In the genomic region with DNA sequence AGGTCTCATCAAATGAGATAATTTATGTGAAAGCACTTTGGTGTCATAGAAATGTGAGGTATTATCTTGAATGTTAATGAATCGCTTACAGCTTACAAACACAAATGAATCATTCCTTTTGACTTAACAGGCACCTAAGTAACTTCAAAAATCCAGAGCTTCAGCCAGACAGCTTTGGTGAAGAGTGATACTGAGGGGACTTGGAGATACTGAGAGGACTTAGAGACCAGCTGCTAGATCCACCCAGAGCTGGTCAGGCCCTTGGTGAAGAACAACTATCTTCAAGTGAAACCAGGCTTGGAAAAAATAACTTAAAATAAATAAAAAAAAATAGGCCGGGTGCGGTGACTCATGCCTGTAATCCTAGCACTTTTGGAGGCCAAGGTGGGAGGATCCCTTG, we compare ENCODE assay signal across 23 cellular contexts. TPM values are rescaled to one million over a fixed set of nuclear protein-coding genes. Genes with fewer than 3 reads are reported as not detected.
A peak's percentile ranks its signal among the peaks of the same experiment; 100 is the strongest.
DNase-seq lines count a peak whose midpoint lies in the region; ATAC-seq, FAIRE-seq and TF ChIP-seq lines count a peak whose summit lies in the region.
"Had no signal": no experiment of that assay in that cellular context is flagged by ENCODE, and none has a peak within 500 bp of the region (broad histone marks: within the 10 kb centered on the region; RNA-seq: fewer than 3 reads in every experiment).

No MANE protein-coding gene starts in this region.

- H3K27me3 Mint-ChIP-seq in stimulated activated naive B cell treated with anti-CD40 and anti-IgM and Interleukin-4, amounts not matched to agents 10 μg/mL and 1 μg/mL and 100 μg/mL, for 72 hours, result no peaks in the 10 kb centered on the region
- H3K27me3 Mint-ChIP-seq: T-cell had no signal

- H3K27me3 ChIP-seq in PC-9 (ENCODE audit: insufficient read depth, low read depth), result no peaks in the 10 kb centered on the region
- H3K27me3 ChIP-seq: ascending aorta had no signal

- H3K27ac Mint-ChIP-seq in stimulated activated naive B cell treated with anti-CD40 and anti-IgM and Interleukin-4, amounts not matched to agents 10 μg/mL and 1 μg/mL and 100 μg/mL, for 72 hours, result no peak overlapping the region
- H3K27ac Mint-ChIP-seq: T-cell had no signal

- H3K4me3 ChIP-seq in PC-9 (no peak overlapping the region), choroid plexus epithelial cell (ENCODE audit: low read depth, low read length) (no peak overlapping the region), kidney (ENCODE audit: low read length in 2 of 2) (no peak overlapping the region)
- H3K4me3 ChIP-seq: ascending aorta, coronary artery, HAP-1, lower lobe of right lung, thoracic aorta had no signal

- no peaks in the 10 kb centered on the region for H3K9me3 Mint-ChIP-seq in stimulated activated naive B cell treated with anti-CD40 and anti-IgM and Interleukin-4, amounts not matched to agents 10 μg/mL and 1 μg/mL and 100 μg/mL, for 72 hours
- H3K9me3 Mint-ChIP-seq: T-cell had no signal

- peak overlapping the region; percentile 88 for H3K27ac ChIP-seq in PC-9
- H3K27ac ChIP-seq in kidney (ENCODE audit: low read depth in 2 of 2, low read length in 2 of 2), result no peak overlapping the region
- H3K27ac ChIP-seq: ascending aorta, coronary artery, thoracic aorta had no signal

- H3K4me3 Mint-ChIP-seq in stimulated activated naive B cell treated with anti-CD40 and anti-IgM and Interleukin-4, amounts not matched to agents 10 μg/mL and 1 μg/mL and 100 μg/mL, for 72 hours, result no peak overlapping the region
- H3K4me3 Mint-ChIP-seq: T-cell had no signal

- peaks cover 12 to 14% of the 10 kb centered on the region in 2 donors for H3K36me3 Mint-ChIP-seq in stimulated activated naive B cell treated with anti-CD40 and anti-IgM and Interleukin-4, amounts not matched to agents 10 μg/mL and 1 μg/mL and 100 μg/mL, for 72 hours

- H3F3A ChIP-seq in PC-9 (ENCODE audit: insufficient read depth, low read depth), result peaks cover 63% of the 10 kb centered on the region

- H3K4me2 ChIP-seq in PC-9, result 0 out of 2 replicates have a peak overlapping the region, but pooled peaks have one; percentile 17

- ATAC-seq in GM18505 (IDR thresholded peaks at IDR 0.05; ENCODE audit: unreplicated experiment), result no peak
- ATAC-seq in stimulated activated naive B cell treated with anti-CD40 and anti-IgM and Interleukin-4, amounts not matched to agents 10 μg/mL and 1 μg/mL and 100 μg/mL, for 72 hours (replicated peaks), result no peak
- ATAC-seq: T-cell had no signal

- CTCF ChIA-PET in PC-9 (lab: Charles Lee), result interaction anchor here (0.5 kb wide), 1 partner anchor 117 kb away, joined by 4 read pairs; no protein-coding TSS in a partner anchor

- no TSS peak for BruUV-seq in PC-9 (replicated peaks; lab: Mats Ljungman, UMichigan)

- no peak for TF ChIP-seq POLR2A in GM18505 (IDR thresholded peaks at IDR 0.05; ENCODE audit: borderline replicate concordance, extremely low read depth, insufficient read depth, insufficient read length)

- H3K79me2 ChIP-seq in PC-9 (ENCODE audit: low read depth), result peaks cover 44% of the 10 kb centered on the region

- H3K9ac ChIP-seq in kidney (ENCODE audit: low read length in 2 of 2), result no peak overlapping the region

- H3K36me3 ChIP-seq in PC-9 (ENCODE audit: low read depth) (no peaks in the 10 kb centered on the region), kidney (ENCODE audit: control insufficient read depth in 1 of 2, insufficient read depth in 2 of 2, low read length in 2 of 2) (no peaks in the 10 kb centered on the region)
- H3K36me3 ChIP-seq: thoracic aorta had no signal

- FAIRE-seq in kidney (lab: Jason Lieb, UNC), result no peak
- FAIRE-seq: GM12891 had no signal

- DNase-seq in EH (ENCODE audit: low read depth), result peak; percentile 34
- DNase-seq in PC-9, result peak in 1 of 2 experiments; percentile 41
- DNase-seq in choroid plexus epithelial cell (ENCODE audit: low read depth), result peak; percentile 49
- DNase-seq in kidney glomerular epithelial cell (lab: John Stamatoyannopoulos, UW), result peak; percentile 60
- no peak for DNase-seq in stimulated activated naive B cell treated with anti-CD40 and anti-IgM and Interleukin-4, amounts not matched to agents 10 μg/mL and 1 μg/mL and 100 μg/mL, for 72 hours
- DNase-seq in kidney, result no peak
- DNase-seq in EL, result no peak
- DNase-seq: activated naive CD4-positive, alpha-beta T cell; DMS 273 treated with DMSO at 0.1 percent for 48 hours; KG1; NCI-H1092; NCI-H526; nucleus accumbens; SIG-M5; stimulated activated CD4-positive, alpha-beta T cell treated with anti-CD3 and anti-CD28 coated beads, Interleukin-15, amount 100 ng/mL, for 24 hours; T-cell had no signal

- no peaks in the 10 kb centered on the region for H3K9me2 ChIP-seq in PC-9 (ENCODE audit: insufficient read depth)

- H3K9me3 ChIP-seq in PC-9 (ENCODE audit: insufficient read depth, low read depth) (no peaks in the 10 kb centered on the region), kidney (ENCODE audit: control insufficient read depth in 1 of 2, low read length in 2 of 2) (no peaks in the 10 kb centered on the region)
- H3K9me3 ChIP-seq: ascending aorta, HAP-1, lower lobe of right lung, thoracic aorta had no signal

- POLR2A ChIA-PET in PC-9 (lab: Charles Lee; ENCODE audit: unreplicated experiment), result interaction anchor here (0.6 kb wide), 1 partner anchor 15 kb away, joined by 3 read pairs; no protein-coding TSS in a partner anchor

- no peak overlapping the region for H2AFZ ChIP-seq in PC-9

- no peaks in the 10 kb centered on the region for H4K20me1 ChIP-seq in PC-9 (ENCODE audit: insufficient read depth)

- H3K4me1 ChIP-seq in PC-9 (replicated peaks; ENCODE audit: insufficient read depth), result peaks cover 95% of the 10 kb centered on the region
- H3K4me1 ChIP-seq in kidney (ENCODE audit: control insufficient read depth in 1 of 2, insufficient read depth in 1 of 2, low read depth in 1 of 2, low read length in 2 of 2), result peaks cover 22 to 33% of the 10 kb centered on the region in 2 donors
- H3K4me1 ChIP-seq: HAP-1 had no signal

- intact Hi-C loops in PC-9 (cut with micrococcal nuclease; ENCODE audit: unreplicated experiment) (no loop called here), kidney (cut with DNase I) (no loop called here)

- H3K4me1 Mint-ChIP-seq in stimulated activated naive B cell treated with anti-CD40 and anti-IgM and Interleukin-4, amounts not matched to agents 10 μg/mL and 1 μg/mL and 100 μg/mL, for 72 hours, result peaks cover 20 to 35% of the 10 kb centered on the region in 2 donors

- no peak for TF ChIP-seq CTCF in PC-9 (conservative IDR thresholded peaks at IDR 0.05)
- no peak for TF ChIP-seq CTCF in choroid plexus epithelial cell (conservative IDR thresholded peaks at IDR 0.05; ENCODE audit: low read depth, low read length)
- TF ChIP-seq CTCF in kidney (IDR thresholded peaks at IDR 0.05; ENCODE audit: borderline replicate concordance, extremely low read depth, insufficient read depth), result no peak

RNA-seq across cellular contexts. Expression of a gene that starts 16.2 kb away (rescaled TPM):
- 32.6 and 33.1 TPM in 2 replicates for total RNA-seq in PC-9 (2021)
- total RNA-seq in kidney, result 18.7 TPM
- polyA plus RNA-seq in kidney (ENCODE audit: insufficient read depth, low read depth, low replicate concordance), result 37.5 TPM

RNA-seq across cellular contexts. Expression of a gene that starts 16.6 kb away (rescaled TPM):
- total RNA-seq in PC-9 (2021), result 27.4 and 33.0 TPM in 2 replicates
- 41.6 TPM for total RNA-seq in kidney
- polyA plus RNA-seq in kidney (ENCODE audit: insufficient read depth, low read depth, low replicate concordance), result 56.7 TPM

RNA-seq across cellular contexts. Expression of a gene that starts 20.9 kb away (rescaled TPM):
- total RNA-seq in PC-9 (2021) (0.23 and 0.33 TPM in 2 replicates), kidney (1.4 TPM)
- 0.47 TPM for polyA plus RNA-seq in kidney (ENCODE audit: insufficient read depth, low read depth, low replicate concordance)
- total RNA-seq: ascending aorta had no signal

RNA-seq across cellular contexts. Expression of a gene that starts 26.9 kb away (rescaled TPM):
- total RNA-seq in PC-9 (2021) (1.2 and 1.5 TPM in 2 replicates), kidney (15.4 TPM)
- polyA plus RNA-seq in kidney (ENCODE audit: insufficient read depth, low read depth, low replicate concordance), result 145 TPM

RNA-seq across cellular contexts. Expression of a gene that starts 35.7 kb away (rescaled TPM):
- 15.7 and 19.8 TPM in 2 replicates for total RNA-seq in PC-9 (2021)
- 38.2 TPM for total RNA-seq in kidney
- 34.9 TPM for polyA plus RNA-seq in kidney (ENCODE audit: insufficient read depth, low read depth, low replicate concordance)

Comparison
In these comparisons a context has a peak if more than half of its experiments do, and no peak if none do; other contexts are left out.
1. DNase-seq: peak in EH (single experiment), choroid plexus epithelial cell (single experiment) and kidney glomerular epithelial cell (single experiment); none in stimulated activated naive B cell treated with anti-CD40 and anti-IgM and Interleukin-4, amounts not matched to agents 10 μg/mL and 1 μg/mL and 100 μg/mL, for 72 hours (single experiment), kidney (single experiment) and EL (single experiment).